In the genomic region with DNA sequence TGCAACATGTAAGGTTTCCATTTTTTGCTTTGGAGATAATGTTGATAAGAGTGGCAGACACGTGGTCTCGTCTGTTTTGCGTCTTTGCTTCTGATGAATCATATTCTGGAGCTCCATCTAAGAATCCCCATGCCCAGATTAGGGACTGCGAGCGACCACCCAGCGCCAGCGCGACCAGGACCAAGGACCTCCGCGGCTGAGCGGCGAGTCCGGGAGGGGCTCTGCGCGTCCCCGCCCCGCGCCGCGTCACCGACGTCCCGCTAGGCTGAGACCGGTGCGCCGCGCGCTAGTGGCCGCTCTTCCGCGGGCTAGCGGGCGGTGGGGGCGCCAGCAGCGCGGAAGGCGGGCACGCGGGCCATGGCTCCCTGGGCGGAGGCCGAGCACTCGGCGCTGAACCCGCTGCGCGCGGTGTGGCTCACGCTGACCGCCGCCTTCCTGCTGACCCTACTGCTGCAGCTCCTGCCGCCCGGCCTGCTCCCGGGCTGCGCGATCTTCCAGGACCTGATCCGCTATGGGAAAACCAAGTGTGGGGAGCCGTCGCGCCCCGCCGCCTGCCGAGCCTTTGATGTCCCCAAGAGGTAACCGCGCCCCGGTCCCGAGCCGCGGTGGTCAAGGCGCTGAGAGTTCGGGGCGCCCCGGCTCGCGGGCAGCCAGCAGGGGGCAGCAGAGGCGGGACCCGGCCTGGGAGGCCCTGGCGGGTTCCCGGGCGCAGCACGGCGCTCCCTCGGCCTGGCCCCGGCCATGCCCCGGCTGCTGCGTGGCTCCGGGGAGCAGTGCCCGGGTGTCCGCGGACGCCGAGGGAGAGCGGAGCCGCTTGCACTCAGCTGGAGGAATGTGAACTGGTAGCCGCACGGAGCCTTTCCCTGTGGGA, we compare ENCODE assay signal across 8 cellular contexts. TPM values are rescaled to one million over a fixed set of nuclear protein-coding genes. Genes with fewer than 3 reads are reported as not detected.
DNase-seq lines count a peak whose midpoint lies in the region; ATAC-seq, FAIRE-seq and TF ChIP-seq lines count a peak whose summit lies in the region.

A gene (plus strand): TSS at position 263 of the 871 bp plus-strand sequence. CDS start 95 bp downstream, at position 358.

- peak within 1 kb of the TSS; percentile 86 to 99 (median 98) for H3K27ac ChIP-seq in dorsolateral prefrontal cortex

- peak within 1 kb of the TSS; percentile 59 to 96 (median 82) for H3K4me3 ChIP-seq in dorsolateral prefrontal cortex
- peak within 1 kb of the TSS; percentile 39 for H3K4me3 ChIP-seq in lower leg skin (ENCODE audit: low read depth, poor library complexity, severe bottlenecking)

- DNase-seq in CD1c-positive myeloid dendritic cell (ENCODE audit: extremely low spot score) (peak; percentile 89), GM19239 (ENCODE audit: insufficient read length, low spot score) (peak; percentile 85), NCI-H526 treated with DMSO at 0.1 percent for 48 hours (lab: John Stamatoyannopoulos, UW) (peak; percentile 82), dorsolateral prefrontal cortex (peak; percentile 66 to 91 (median 78)), lower leg skin (ENCODE audit: low spot score in 2 of 2) (peak; percentile 64 to 97)
- peak; percentile 63 to 70 for DNase-seq in activated CD4-positive, alpha-beta T cell treated with anti-CD3 and anti-CD28 coated beads, Interleukin-2, amount 50 U/mL, for 4 hours
- DNase-seq in stimulated activated CD4-positive, alpha-beta T cell treated with anti-CD3 and anti-CD28 coated beads, TNF-alpha, amount 100 ng/mL, for 1 hour (ENCODE audit: low read depth in 3 of 3, low spot score in 1 of 3), result peak; percentile 22 to 82 (median 59)

- TF ChIP-seq CTCF in dorsolateral prefrontal cortex (IDR thresholded peaks at IDR 0.05 in 54 of 56, conservative IDR thresholded peaks at IDR 0.05 in 2 of 56; ENCODE audit: low read depth in 1 of 56, partially characterized antibody in 56 of 56), result peak; percentile 66 to 99 (median 90)
- TF ChIP-seq CTCF in lower leg skin (IDR thresholded peaks at IDR 0.05), result peak in 1 of 3 donors; percentile 77

- no peak for TF ChIP-seq POLR2A in lower leg skin (IDR thresholded peaks at IDR 0.05)

- no peaks in the 10 kb centered on the region for H3K27me3 ChIP-seq in dorsolateral prefrontal cortex

- intact Hi-C loops in dorsolateral prefrontal cortex (cut with DNase I), result loop anchor here (1.0 to 10.0 kb wide), 6 partner anchors 18 to 509 kb away; a partner anchor contains a TSS
- intact Hi-C loops in lower leg skin (cut with DNase I; ENCODE audit: low total_unique reads), result no loop called here

- WGBS in lower leg skin, 2 donors, result 0% methylated on average over 42 to 61 of the region's 95 CpGs

- no peak for FAIRE-seq in GM19239 (lab: Jason Lieb, UNC)

- peak; percentile 96 for ATAC-seq in HG03439 (IDR thresholded peaks at IDR 0.05; ENCODE audit: unreplicated experiment)

RNA-seq across cellular contexts. Expression of the gene that starts here (rescaled TPM):
- total RNA-seq in dorsolateral prefrontal cortex (10 to 100 TPM in 112 of 120 experiments, 1 to 10 TPM in 8; 6.0 to 34.8 (median 15.9) TPM), lower leg skin (10 to 100 TPM in 2 of 4 donors, 1 to 10 TPM in 2; 6.9 to 21.7 (median 9.3) TPM)

Comparison
In these comparisons a context has a peak if more than half of its experiments do, and no peak if none do; other contexts are left out.
1. Peak in every context shown above with its lines: DNase-seq, ATAC-seq, H3K4me3 ChIP-seq and H3K27ac ChIP-seq.